ENCODE assay signal across 14 cellular contexts in the genomic region with DNA sequence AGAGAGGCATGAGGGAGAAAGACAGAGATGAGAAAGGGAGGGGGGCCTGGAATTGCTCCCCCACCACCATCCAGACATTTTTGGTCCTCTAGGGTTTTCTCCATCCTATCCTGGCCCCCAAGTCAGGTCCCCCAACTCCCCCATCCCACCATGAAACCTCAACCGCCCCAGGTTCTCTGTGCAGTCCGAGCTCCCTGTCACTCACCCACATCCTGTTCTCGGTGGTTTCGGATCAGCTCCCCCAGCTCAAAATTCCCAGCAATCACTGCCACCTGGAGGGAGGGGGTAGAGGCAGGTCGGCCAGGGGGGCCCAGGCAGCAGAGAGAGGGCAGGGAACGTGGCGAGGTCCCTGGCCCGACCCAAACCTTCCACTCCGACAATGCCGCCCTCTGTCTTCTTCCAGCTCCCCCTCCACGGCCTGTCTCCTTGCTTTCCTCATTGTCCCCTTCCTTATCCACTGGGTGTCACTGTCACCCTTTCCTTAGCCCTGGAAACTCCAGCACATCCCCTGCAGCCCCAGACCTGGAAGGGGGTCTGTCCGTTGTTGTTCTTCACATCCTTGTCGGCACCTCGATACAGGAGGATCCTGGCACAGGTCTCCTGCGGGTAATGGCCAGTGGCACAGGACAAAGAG. TPM values are rescaled to one million over a fixed set of nuclear protein-coding genes. Genes with fewer than 3 reads are reported as not detected.
DNase-seq lines count a peak whose midpoint lies in the region; ATAC-seq and TF ChIP-seq lines count a peak whose summit lies in the region.
"Had no signal": no experiment of that assay in that cellular context is flagged by ENCODE, and none has a peak within 500 bp of the region (broad histone marks: within the 10 kb centered on the region; RNA-seq: fewer than 3 reads in every experiment).

No MANE protein-coding gene starts in this region.

- H3K36me3 Mint-ChIP-seq in naive thymus-derived CD8-positive, alpha-beta T cell, result peaks cover 0 to 4% (median 0%) of the 10 kb centered on the region in 3 donors
- no peaks in the 10 kb centered on the region for H3K36me3 Mint-ChIP-seq in mesothelial cell of epicardium
- H3K36me3 Mint-ChIP-seq: CD4-positive, alpha-beta memory T cell had no signal

- H3K27ac ChIP-seq in 22Rv1, result no peak overlapping the region
- H3K27ac ChIP-seq: neutrophil had no signal

- DNase-seq in ELF-1 (ENCODE audit: low read depth, low spot score) (peak; percentile 63), NCI-H748 treated with DMSO at 0.1 percent for 48 hours (lab: John Stamatoyannopoulos, UW) (peak; percentile 48), fibroblast of mammary gland (ENCODE audit: low read depth) (no peak), HPDE6-E6E7 (ENCODE audit: extremely low spot score) (no peak), mesothelial cell of epicardium (ENCODE audit: low spot score in 2 of 2, unreplicated experiment in 2 of 2) (no peak)
- DNase-seq in naive thymus-derived CD8-positive, alpha-beta T cell, result no peak
- DNase-seq: CD4-positive, alpha-beta memory T cell; effector CD4-positive, alpha-beta T cell; MG63; stimulated activated naive CD8-positive, alpha-beta T cell treated with anti-CD3 and anti-CD28 coated beads, Interleukin-15, amount 100 ng/mL, for 72 hours had no signal

- no peak overlapping the region for H3K4me3 ChIP-seq in fibroblast of mammary gland (ENCODE audit: control insufficient read depth, low read depth, low read length)
- H3K4me3 ChIP-seq: MG63 had no signal

- no peak overlapping the region for H3K4me3 Mint-ChIP-seq in naive thymus-derived CD8-positive, alpha-beta T cell
- no peak overlapping the region for H3K4me3 Mint-ChIP-seq in mesothelial cell of epicardium
- H3K4me3 Mint-ChIP-seq: CD4-positive, alpha-beta memory T cell; stimulated activated naive CD8-positive, alpha-beta T cell treated with anti-CD3 and anti-CD28 coated beads, Interleukin-15, amount 100 ng/mL, for 72 hours had no signal

- ATAC-seq in HG02798 (IDR thresholded peaks at IDR 0.05; ENCODE audit: poor library complexity, unreplicated experiment), result no peak
- no peak for ATAC-seq in naive thymus-derived CD8-positive, alpha-beta T cell
- ATAC-seq: activated CD4-positive, CD25-positive, alpha-beta regulatory T cell treated with anti-CD3 and anti-CD28 coated beads, Interleukin-2, amount 50 U/mL, for 24 hours had no signal

- TF ChIP-seq CTCF in 22Rv1 (IDR thresholded peaks at IDR 0.05) (peak; percentile 40), fibroblast of mammary gland (conservative IDR thresholded peaks at IDR 0.05; ENCODE audit: control insufficient read depth, insufficient read depth, low read depth, low read length) (peak; percentile 3), mesothelial cell of epicardium (IDR thresholded peaks at IDR 0.05; ENCODE audit: unreplicated experiment) (no peak)

- H3K27ac Mint-ChIP-seq in naive thymus-derived CD8-positive, alpha-beta T cell, result no peak overlapping the region
- H3K27ac Mint-ChIP-seq in mesothelial cell of epicardium, result no peak overlapping the region
- H3K27ac Mint-ChIP-seq: CD4-positive, alpha-beta memory T cell had no signal

- H3K4me1 Mint-ChIP-seq in naive thymus-derived CD8-positive, alpha-beta T cell, result peaks cover 10 to 32% (median 16%) of the 10 kb centered on the region in 4 donors
- no peaks in the 10 kb centered on the region for H3K4me1 Mint-ChIP-seq in mesothelial cell of epicardium
- H3K4me1 Mint-ChIP-seq: CD4-positive, alpha-beta memory T cell had no signal

- no peaks in the 10 kb centered on the region for H3K9me3 Mint-ChIP-seq in naive thymus-derived CD8-positive, alpha-beta T cell
- no peaks in the 10 kb centered on the region for H3K9me3 Mint-ChIP-seq in mesothelial cell of epicardium
- H3K9me3 Mint-ChIP-seq: stimulated activated naive CD8-positive, alpha-beta T cell treated with anti-CD3 and anti-CD28 coated beads, Interleukin-15, amount 100 ng/mL, for 72 hours had no signal

- POLR2A ChIA-PET in naive thymus-derived CD8-positive, alpha-beta T cell (lab: Charles Lee), result no interaction called here

- H3K27me3 Mint-ChIP-seq in naive thymus-derived CD8-positive, alpha-beta T cell, result peaks cover 18 to 33% (median 27%) of the 10 kb centered on the region in 5 donors
- peaks cover 80% of the 10 kb centered on the region for H3K27me3 Mint-ChIP-seq in mesothelial cell of epicardium (ENCODE audit: low read depth)

RNA-seq across cellular contexts. Expression of gene SHANK1, which starts 15.6 kb away (rescaled TPM):
- under 1 TPM; 0.26 to 0.30 TPM for total RNA-seq in naive thymus-derived CD8-positive, alpha-beta T cell
- under 1 TPM in 2 of 3 donors, not detected in 1; 0.43 to 0.96 TPM for polyA plus RNA-seq in naive thymus-derived CD8-positive, alpha-beta T cell
- total RNA-seq in mesothelial cell of epicardium, result 11.9 to 14.0 TPM (median 13.5 TPM) in 3 replicates
- total RNA-seq: CD4-positive, alpha-beta memory T cell had no signal
- polyA plus RNA-seq: CD4-positive, alpha-beta memory T cell had no signal

RNA-seq across cellular contexts. Expression of gene CLEC11A, which starts 19.1 kb away (rescaled TPM):
- 10 to 100 TPM; 12.4 to 14.0 TPM for total RNA-seq in naive thymus-derived CD8-positive, alpha-beta T cell
- 10 to 100 TPM in 2 of 3 donors, 1 to 10 TPM in 1; 9.4 to 15.8 (median 11.1) TPM for polyA plus RNA-seq in naive thymus-derived CD8-positive, alpha-beta T cell
- 33.0 to 34.4 TPM (median 33.6 TPM) in 3 replicates for total RNA-seq in mesothelial cell of epicardium

RNA-seq across cellular contexts. Expression of gene C19orf81, which starts 54.8 kb away (rescaled TPM):
- total RNA-seq in naive thymus-derived CD8-positive, alpha-beta T cell, result 1 to 10 TPM; 1.9 to 2.4 TPM
- 1 to 10 TPM; 1.2 to 5.3 (median 1.8) TPM for polyA plus RNA-seq in naive thymus-derived CD8-positive, alpha-beta T cell
- total RNA-seq in mesothelial cell of epicardium, result 3.0 to 5.0 TPM (median 3.5 TPM) in 3 replicates
- total RNA-seq: CD4-positive, alpha-beta memory T cell had no signal
- polyA plus RNA-seq: CD4-positive, alpha-beta memory T cell had no signal

Comparison
In these comparisons a context has a peak if more than half of its experiments do, and no peak if none do; other contexts are left out.
1. DNase-seq: peak in ELF-1 (single experiment) and NCI-H748 treated with DMSO at 0.1 percent for 48 hours (single experiment); none in fibroblast of mammary gland (single experiment), HPDE6-E6E7 (single experiment), naive thymus-derived CD8-positive, alpha-beta T cell (0 of 10) and mesothelial cell of epicardium (0 of 2).